Comparison of ENCODE assay signal across 13 cellular contexts in the genomic region with DNA sequence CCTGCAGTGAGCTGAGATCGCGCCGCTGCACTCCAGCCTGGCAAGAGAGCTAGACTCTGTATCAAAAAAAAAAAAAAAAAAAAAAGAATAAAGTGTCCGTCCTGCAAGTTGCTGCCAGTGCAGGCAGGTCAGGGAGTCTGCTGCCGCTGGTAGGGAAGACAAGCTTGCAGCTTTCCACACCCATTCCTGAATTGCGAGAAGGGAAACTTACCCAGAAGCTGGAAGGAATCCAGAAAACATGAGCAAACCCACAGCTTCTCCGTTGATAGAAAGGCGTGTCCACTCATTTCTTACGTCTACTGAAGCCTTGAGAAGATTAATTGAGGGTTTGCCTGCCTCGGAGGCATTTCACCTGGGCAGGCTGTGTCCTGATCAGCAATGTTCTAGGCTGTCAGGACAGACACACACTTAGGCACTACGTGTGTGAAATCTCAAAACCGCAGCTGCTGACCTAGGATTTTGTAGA.
DNase-seq lines count a peak whose midpoint lies in the region; ATAC-seq and TF ChIP-seq lines count a peak whose summit lies in the region.
"Had no signal": no experiment of that assay in that cellular context is flagged by ENCODE, and none has a peak within 500 bp of the region (broad histone marks: within the 10 kb centered on the region; RNA-seq: fewer than 3 reads in every experiment).

No MANE protein-coding gene starts in this region.

- no peaks in the 10 kb centered on the region for H3K9me3 Mint-ChIP-seq in activated T-cell treated with anti-CD3 and anti-CD28 coated beads, Interleukin-2, amount 50 U/mL, for 4 hours
- H3K9me3 Mint-ChIP-seq: activated T-cell treated with anti-CD3 and anti-CD28 coated beads, Interleukin-2, amount 50 U/mL, for 24 hours had no signal

- H3K4me2 ChIP-seq in PC-9 (peak overlapping the region; percentile 79), fibroblast of lung (ENCODE audit: extremely low read depth, insufficient read depth, low read length) (no peak overlapping the region)

- no peak overlapping the region for H3K9ac ChIP-seq in fibroblast of lung (ENCODE audit: insufficient read depth, low read length)

- peaks cover 4% of the 10 kb centered on the region for H3K27me3 Mint-ChIP-seq in activated T-cell treated with anti-CD3 and anti-CD28 coated beads, Interleukin-2, amount 50 U/mL, for 4 hours (ENCODE audit: low read depth)
- H3K27me3 Mint-ChIP-seq: activated T-cell treated with anti-CD3 and anti-CD28 coated beads, Interleukin-2, amount 50 U/mL, for 24 hours had no signal

- no peak overlapping the region for H3K4me3 Mint-ChIP-seq in activated T-cell treated with anti-CD3 and anti-CD28 coated beads, Interleukin-2, amount 50 U/mL, for 4 hours
- H3K4me3 Mint-ChIP-seq: activated T-cell treated with anti-CD3 and anti-CD28 coated beads, Interleukin-2, amount 50 U/mL, for 24 hours had no signal

- H4K20me1 ChIP-seq in PC-9 (ENCODE audit: insufficient read depth) (no peaks in the 10 kb centered on the region), fibroblast of lung (ENCODE audit: control insufficient read depth, extremely low read depth, insufficient read depth, low read length) (no peaks in the 10 kb centered on the region)

- peak; percentile 50 for DNase-seq in GM04504 (ENCODE audit: low read depth)
- DNase-seq in PC-9: peak; percentile 83 to 95
- peak; percentile 16 to 39 for DNase-seq in fibroblast of lung (ENCODE audit: low read depth in 2 of 2)
- DNase-seq in renal cortical epithelial cell (ENCODE audit: low read depth): peak; percentile 96
- DNase-seq in activated T-cell treated with anti-CD3 and anti-CD28 coated beads, Interleukin-2, amount 50 U/mL, for 4 hours: no peak
- no peak for DNase-seq in testis
- DNase-seq in midbrain (lab: John Stamatoyannopoulos, UW): no peak
- DNase-seq in GM19240 (ENCODE audit: insufficient read length, low spot score): no peak
- DNase-seq: activated T-cell treated with anti-CD3 and anti-CD28 coated beads, Interleukin-2, amount 50 U/mL, for 24 hours; KBM-7; occipital lobe; stimulated activated naive CD8-positive, alpha-beta T cell treated with anti-CD3 and anti-CD28 coated beads, Interleukin-15, Interleukin-2, amounts not matched to agents 100 U/mL and 50 U/mL, for 24 hours had no signal

- CTCF ChIA-PET in PC-9 (lab: Charles Lee): interaction anchor here (0.6 kb wide), 2 partner anchors 54 to 192 kb away, joined by 3 to 7 read pairs; no protein-coding TSS in a partner anchor

- H3K9me3 ChIP-seq in PC-9 (ENCODE audit: insufficient read depth, low read depth): no peaks in the 10 kb centered on the region
- H3K9me3 ChIP-seq in fibroblast of lung (ENCODE audit: control insufficient read depth, insufficient read depth, low read depth, low read length): no peaks in the 10 kb centered on the region
- H3K9me3 ChIP-seq in testis: no peaks in the 10 kb centered on the region

- TF ChIP-seq CTCF in PC-9 (conservative IDR thresholded peaks at IDR 0.05): no peak
- TF ChIP-seq CTCF in fibroblast of lung (conservative IDR thresholded peaks at IDR 0.05 in 1 of 2, IDR thresholded peaks at IDR 0.05 in 1 of 2; ENCODE audit: low read depth in 1 of 2, low read length in 2 of 2): no peak
- no peak for TF ChIP-seq CTCF in testis (IDR thresholded peaks at IDR 0.05)

- TF ChIP-seq POLR2A in testis (IDR thresholded peaks at IDR 0.05): no peak

- no peaks in the 10 kb centered on the region for H3K79me2 ChIP-seq in PC-9 (ENCODE audit: low read depth)
- no peaks in the 10 kb centered on the region for H3K79me2 ChIP-seq in fibroblast of lung (ENCODE audit: control insufficient read depth, insufficient read depth, low read length)

- H2AFZ ChIP-seq in PC-9 (no peak overlapping the region), fibroblast of lung (ENCODE audit: low read length) (no peak overlapping the region)

- WGBS in testis, 2 donors: 23 to 28% methylated on average over 12 of the region's 12 CpGs

- peaks cover 6% of the 10 kb centered on the region for H3F3A ChIP-seq in PC-9 (ENCODE audit: insufficient read depth, low read depth)

- BruUV-seq in PC-9 (replicated peaks; lab: Mats Ljungman, UMichigan): no TSS peak

- H3K9me2 ChIP-seq in PC-9 (ENCODE audit: insufficient read depth): no peaks in the 10 kb centered on the region

- POLR2A ChIA-PET in PC-9 (lab: Charles Lee; ENCODE audit: unreplicated experiment): interaction anchor here (0.6 to 1.2 kb wide), 8 partner anchors 10 to 879 kb away, joined by 3 to 19 read pairs (median 12); partner anchors contain the start of genes DSP and SNRNP48

- peak overlapping the region; percentile 37; the same call in 1 of the 2 replicates for H3K4me3 ChIP-seq in PC-9
- H3K4me3 ChIP-seq in fibroblast of lung (replicated peaks in 1 of 4; ENCODE audit: control extremely low read depth in 1 of 4, insufficient read depth in 1 of 4, low read depth in 3 of 4, low read length in 4 of 4): no peak overlapping the region
- no peak overlapping the region for H3K4me3 ChIP-seq in testis
- H3K4me3 ChIP-seq: GM12878 had no signal

- H3K36me3 Mint-ChIP-seq in activated T-cell treated with anti-CD3 and anti-CD28 coated beads, Interleukin-2, amount 50 U/mL, for 4 hours (ENCODE audit: insufficient read depth): no peaks in the 10 kb centered on the region

- H3K4me1 ChIP-seq in PC-9 (replicated peaks; ENCODE audit: insufficient read depth) (no peaks in the 10 kb centered on the region), fibroblast of lung (ENCODE audit: control insufficient read depth, extremely low read depth, insufficient read depth, low read length) (no peaks in the 10 kb centered on the region), testis (no peaks in the 10 kb centered on the region)

- H3K27me3 ChIP-seq in PC-9 (ENCODE audit: insufficient read depth, low read depth): no peaks in the 10 kb centered on the region
- H3K27me3 ChIP-seq in fibroblast of lung (ENCODE audit: control insufficient read depth, insufficient read depth, low read length): no peaks in the 10 kb centered on the region
- H3K27me3 ChIP-seq in testis: no peaks in the 10 kb centered on the region

- H3K4me1 Mint-ChIP-seq in activated T-cell treated with anti-CD3 and anti-CD28 coated beads, Interleukin-2, amount 50 U/mL, for 4 hours (ENCODE audit: low read depth): no peaks in the 10 kb centered on the region

- peak overlapping the region; percentile 35; the same call in 1 of the 2 replicates for H3K27ac ChIP-seq in PC-9
- no peak overlapping the region for H3K27ac ChIP-seq in fibroblast of lung (ENCODE audit: insufficient read depth, low read length)
- H3K27ac ChIP-seq in testis: no peak overlapping the region

- intact Hi-C loops in PC-9 (cut with micrococcal nuclease; ENCODE audit: unreplicated experiment) (loop anchor here (1.0 to 2.0 kb wide), 2 partner anchors 25 to 61 kb away; partner anchors contain the start of gene DSP), testis (cut with DNase I; ENCODE audit: low total_unique reads) (no loop called here)

- H3K36me3 ChIP-seq in PC-9 (ENCODE audit: low read depth) (no peaks in the 10 kb centered on the region), fibroblast of lung (ENCODE audit: control insufficient read depth, insufficient read depth, low read length) (no peaks in the 10 kb centered on the region), testis (ENCODE audit: low read depth, missing control alignments) (no peaks in the 10 kb centered on the region)

- no peak for ATAC-seq in activated T-cell treated with anti-CD3 and anti-CD28 coated beads, Interleukin-2, amount 50 U/mL, for 4 hours
- ATAC-seq: GM12878; stimulated activated naive CD8-positive, alpha-beta T cell treated with anti-CD3 and anti-CD28 coated beads, Interleukin-15, Interleukin-2, amounts not matched to agents 100 U/mL and 50 U/mL, for 24 hours had no signal

Comparison
In these comparisons a context has a peak if more than half of its experiments do, and no peak if none do; other contexts are left out.
1. DNase-seq: peak in GM04504 (single experiment), PC-9 (2 of 2), fibroblast of lung (2 of 2) and renal cortical epithelial cell (single experiment); none in activated T-cell treated with anti-CD3 and anti-CD28 coated beads, Interleukin-2, amount 50 U/mL, for 4 hours (single experiment), testis (single experiment), midbrain (single experiment) and GM19240 (single experiment).